Comparison of ENCODE assay signal across 20 cellular contexts in the genomic region with DNA sequence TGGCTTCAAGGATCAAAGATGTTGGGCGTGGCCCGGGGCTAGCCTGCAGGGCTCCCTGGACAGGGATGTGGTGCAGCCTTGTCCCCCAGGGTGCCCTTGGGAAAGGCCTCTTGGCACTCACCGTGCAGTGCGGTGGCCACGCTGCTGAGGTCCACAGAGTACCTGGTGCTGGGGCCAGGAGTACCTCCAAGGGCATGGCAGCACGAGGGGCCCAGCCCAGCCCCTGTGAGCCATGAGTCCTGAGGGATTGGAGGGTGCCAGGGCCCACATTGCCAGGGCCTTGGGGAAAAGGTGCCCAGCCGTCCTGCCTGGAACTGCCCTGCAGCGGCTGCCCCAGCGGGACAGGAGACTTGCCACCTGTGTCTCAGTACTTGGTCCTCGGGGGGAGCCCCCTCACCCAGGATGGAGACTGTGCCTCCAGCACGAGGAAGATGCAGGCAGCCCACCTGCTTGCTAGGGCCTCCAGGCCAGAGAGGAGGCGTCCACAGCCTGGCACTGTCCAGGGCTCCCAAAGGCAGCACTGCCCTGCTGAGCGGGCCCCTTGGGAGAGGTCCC.
"Had no signal": no experiment of that assay in that cellular context is flagged by ENCODE, and none has a peak within 500 bp of the region (broad histone marks: within the 10 kb centered on the region; RNA-seq: fewer than 3 reads in every experiment).

No MANE protein-coding gene starts in this region.

- DNase-seq: islet precursor cell; lower lobe of right lung; mammary epithelial cell; mesenchymal stem cell; naive thymus-derived CD8-positive, alpha-beta T cell; occipital lobe; psoas muscle; stimulated activated CD4-positive, alpha-beta T cell treated with anti-CD3 and anti-CD28 coated beads, Interleukin-12 subunit alpha, Interleukin-12 subunit beta, amount 100 ng/mL, for 4 hours; stimulated activated CD4-positive, alpha-beta T cell treated with anti-CD3 and anti-CD28 coated beads, Interleukin-15, amount 100 ng/mL, for 24 hours; stimulated activated CD4-positive, alpha-beta T cell treated with anti-CD3 and anti-CD28 coated beads, Interleukin-2, amount 100 ng/mL, for 24 hours; stimulated activated CD4-positive, alpha-beta T cell treated with anti-CD3 and anti-CD28 coated beads, Interleukin-4, amount 100 ng/mL, for 1 hour; stimulated activated naive CD4-positive, alpha-beta T cell; tibial artery; trophoblast cell; upper lobe of right lung had no signal

- ATAC-seq: left lobe of liver; lower lobe of right lung; naive thymus-derived CD8-positive, alpha-beta T cell; psoas muscle; sciatic nerve; upper lobe of right lung had no signal

- H3K27ac Mint-ChIP-seq: naive thymus-derived CD8-positive, alpha-beta T cell; nephron; stimulated activated naive CD8-positive, alpha-beta T cell treated with anti-CD3 and anti-CD28 coated beads, Interleukin-15, Interleukin-2, amounts not matched to agents 100 ng/mL and 50 ng/mL, for 24 hours had no signal

- H3K27me3 Mint-ChIP-seq: naive thymus-derived CD8-positive, alpha-beta T cell; stimulated activated naive CD8-positive, alpha-beta T cell treated with anti-CD3 and anti-CD28 coated beads, Interleukin-15, Interleukin-2, amounts not matched to agents 100 ng/mL and 50 ng/mL, for 24 hours had no signal

- H3K9me3 Mint-ChIP-seq: naive thymus-derived CD8-positive, alpha-beta T cell; nephron; neural crest cell; stimulated activated naive CD8-positive, alpha-beta T cell treated with anti-CD3 and anti-CD28 coated beads, Interleukin-15, Interleukin-2, amounts not matched to agents 100 ng/mL and 50 ng/mL, for 24 hours had no signal

- H3K4me3 Mint-ChIP-seq: naive thymus-derived CD8-positive, alpha-beta T cell; nephron; neural crest cell; stimulated activated naive CD8-positive, alpha-beta T cell treated with anti-CD3 and anti-CD28 coated beads, Interleukin-15, Interleukin-2, amounts not matched to agents 100 ng/mL and 50 ng/mL, for 24 hours had no signal
